1 cellular context compared by ENCODE assay signal in the genomic region with DNA sequence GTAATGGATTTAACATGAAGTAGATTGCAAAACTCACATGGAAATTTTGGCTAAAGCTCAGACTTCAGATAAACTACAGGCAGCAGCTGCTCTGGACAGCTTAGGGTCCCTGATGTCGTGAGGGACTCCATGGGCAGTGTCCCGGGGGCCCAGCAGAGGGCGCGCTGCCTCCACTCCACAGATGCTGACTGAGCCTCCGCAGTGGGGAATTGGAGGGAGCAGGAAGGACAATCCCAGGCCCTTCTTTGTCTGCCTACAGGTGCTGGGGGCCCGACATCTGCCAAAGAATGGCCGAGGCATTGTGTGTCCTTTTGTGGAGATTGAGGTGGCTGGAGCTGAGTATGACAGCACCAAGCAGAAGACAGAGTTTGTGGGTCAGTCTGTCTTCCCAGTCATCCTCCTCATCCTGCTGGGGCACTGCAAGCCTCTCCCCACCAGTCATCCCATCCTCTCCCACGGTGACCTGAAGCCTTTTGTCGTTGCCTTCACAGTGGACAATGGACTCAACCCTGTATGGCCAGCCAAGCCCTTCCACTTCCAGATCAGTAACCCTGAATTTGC.
TF ChIP-seq lines count a peak whose summit lies in the region.

No MANE protein-coding gene starts in this region.

TF ChIP-seq in HepG2, 621 proteins besides CTCF, POLR2A, EP300 and RAD21 (continued from another document and continues in another):
- TF ChIP-seq, protein P1, sequence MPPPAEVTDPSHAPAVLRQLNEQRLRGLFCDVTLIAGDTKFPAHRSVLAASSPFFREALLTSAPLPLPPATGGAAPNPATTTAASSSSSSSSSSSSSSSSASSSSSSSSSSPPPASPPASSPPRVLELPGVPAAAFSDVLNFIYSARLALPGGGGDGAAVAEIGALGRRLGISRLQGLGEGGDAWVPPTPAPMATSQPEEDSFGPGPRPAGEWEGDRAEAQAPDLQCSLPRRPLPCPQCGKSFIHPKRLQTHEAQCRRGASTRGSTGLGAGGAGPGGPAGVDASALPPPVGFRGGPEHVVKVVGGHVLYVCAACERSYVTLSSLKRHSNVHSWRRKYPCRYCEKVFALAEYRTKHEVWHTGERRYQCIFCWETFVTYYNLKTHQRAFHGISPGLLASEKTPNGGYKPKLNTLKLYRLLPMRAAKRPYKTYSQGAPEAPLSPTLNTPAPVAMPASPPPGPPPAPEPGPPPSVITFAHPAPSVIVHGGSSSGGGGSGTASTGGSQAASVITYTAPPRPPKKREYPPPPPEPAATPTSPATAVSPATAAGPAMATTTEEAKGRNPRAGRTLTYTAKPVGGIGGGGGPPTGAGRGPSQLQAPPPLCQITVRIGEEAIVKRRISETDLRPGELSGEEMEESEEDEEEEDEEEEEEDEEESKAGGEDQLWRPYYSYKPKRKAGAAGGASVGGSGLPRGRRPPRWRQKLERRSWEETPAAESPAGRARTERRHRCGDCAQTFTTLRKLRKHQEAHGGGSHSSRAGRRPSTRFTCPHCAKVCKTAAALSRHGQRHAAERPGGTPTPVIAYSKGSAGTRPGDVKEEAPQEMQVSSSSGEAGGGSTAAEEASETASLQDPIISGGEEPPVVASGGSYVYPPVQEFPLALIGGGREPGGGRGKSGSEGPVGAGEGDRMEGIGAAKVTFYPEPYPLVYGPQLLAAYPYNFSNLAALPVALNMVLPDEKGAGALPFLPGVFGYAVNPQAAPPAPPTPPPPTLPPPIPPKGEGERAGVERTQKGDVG (CRISPR knock-in tag; IDR thresholded peaks at IDR 0.05; ENCODE audit: borderline replicate concordance), result 0 out of 2 replicates have a peak, but pooled peaks have one; percentile 76
- TF ChIP-seq MXI1 (IDR thresholded peaks at IDR 0.05; ENCODE audit: borderline replicate concordance, low read depth, low read length) (peak; percentile 18; the same call in 1 of the 3 replicates), ZNF563 (CRISPR knock-in tag; IDR thresholded peaks at IDR 0.05) (peak; percentile 54; the same call in 1 of the 2 replicates), BHLHE40 (IDR thresholded peaks at IDR 0.05; ENCODE audit: low read length) (peak; percentile 41; the same call in 1 of the 2 replicates), SMAD1 (CRISPR knock-in tag; IDR thresholded peaks at IDR 0.05; ENCODE audit: borderline replicate concordance, low read depth) (peak; percentile 72; the same call in 1 of the 2 replicates), ZFP41 (CRISPR knock-in tag; IDR thresholded peaks at IDR 0.05; ENCODE audit: borderline replicate concordance) (0 out of 2 replicates have a peak, but pooled peaks have one; percentile 71), ZNF451 (CRISPR knock-in tag; IDR thresholded peaks at IDR 0.05) (no peak), GTF3A (CRISPR knock-in tag; conservative IDR thresholded peaks at IDR 0.05) (no peak; the same call in 1 of the 2 replicates), PHF21A (CRISPR knock-in tag; IDR thresholded peaks at IDR 0.05) (no peak), MEF2D (CRISPR knock-in tag; IDR thresholded peaks at IDR 0.05) (peak; percentile 33; the same call in 1 of the 2 replicates), SUZ12 (IDR thresholded peaks at IDR 0.05; ENCODE audit: low read depth, low read length) (peak; percentile 11; the same call in 1 of the 2 replicates), XRCC5 (optimal IDR thresholded peaks at IDR 0.05; ENCODE audit: low read length) (peak; percentile 98), YY1 (IDR thresholded peaks at IDR 0.05; ENCODE audit: insufficient read depth, insufficient replicate concordance, low read depth, low read length) (peak; percentile 59), ZNF274 (CRISPR knock-in tag; IDR thresholded peaks at IDR 0.05) (peak; percentile 64; the same call in 1 of the 2 replicates), RCOR2 (CRISPR knock-in tag; IDR thresholded peaks at IDR 0.05) (no peak), ZNF124 (CRISPR knock-in tag; IDR thresholded peaks at IDR 0.05) (no peak), PHF20 (CRISPR knock-in tag; IDR thresholded peaks at IDR 0.05) (no peak), KDM2A (CRISPR knock-in tag; IDR thresholded peaks at IDR 0.05; ENCODE audit: borderline replicate concordance, low read depth) (peak; percentile 50; the same call in 1 of the 2 replicates), HNF4G (IDR thresholded peaks at IDR 0.05; ENCODE audit: borderline replicate concordance, low read depth, low read length) (no peak), HNF4G (CRISPR knock-in tag; IDR thresholded peaks at IDR 0.05; ENCODE audit: borderline replicate concordance, low read depth) (no peak), TSC22D2 (CRISPR knock-in tag; IDR thresholded peaks at IDR 0.05; ENCODE audit: borderline replicate concordance) (peak; percentile 38; the same call in 1 of the 2 replicates), ZKSCAN8 (CRISPR knock-in tag; IDR thresholded peaks at IDR 0.05; ENCODE audit: borderline replicate concordance) (peak; percentile 95), ZBTB38 (CRISPR knock-in tag; IDR thresholded peaks at IDR 0.05) (peak; percentile 39; the same call in 1 of the 2 replicates), FOSL2 (CRISPR knock-in tag; IDR thresholded peaks at IDR 0.05) (peak; percentile 21; the same call in 1 of the 2 replicates), GABPB1 (CRISPR knock-in tag; IDR thresholded peaks at IDR 0.05) (0 out of 2 replicates have a peak, but pooled peaks have one; percentile 11), ZFP37 (CRISPR knock-in tag; IDR thresholded peaks at IDR 0.05; ENCODE audit: borderline replicate concordance) (no peak), STAG1 (CRISPR knock-in tag; IDR thresholded peaks at IDR 0.05) (peak; percentile 94)
- TF ChIP-seq, protein P2, sequence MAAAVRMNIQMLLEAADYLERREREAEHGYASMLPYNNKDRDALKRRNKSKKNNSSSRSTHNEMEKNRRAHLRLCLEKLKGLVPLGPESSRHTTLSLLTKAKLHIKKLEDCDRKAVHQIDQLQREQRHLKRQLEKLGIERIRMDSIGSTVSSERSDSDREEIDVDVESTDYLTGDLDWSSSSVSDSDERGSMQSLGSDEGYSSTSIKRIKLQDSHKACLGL (CRISPR knock-in tag; IDR thresholded peaks at IDR 0.05), result peak; percentile 44; the same call in 1 of the 2 replicates
- TF ChIP-seq, protein P3, sequence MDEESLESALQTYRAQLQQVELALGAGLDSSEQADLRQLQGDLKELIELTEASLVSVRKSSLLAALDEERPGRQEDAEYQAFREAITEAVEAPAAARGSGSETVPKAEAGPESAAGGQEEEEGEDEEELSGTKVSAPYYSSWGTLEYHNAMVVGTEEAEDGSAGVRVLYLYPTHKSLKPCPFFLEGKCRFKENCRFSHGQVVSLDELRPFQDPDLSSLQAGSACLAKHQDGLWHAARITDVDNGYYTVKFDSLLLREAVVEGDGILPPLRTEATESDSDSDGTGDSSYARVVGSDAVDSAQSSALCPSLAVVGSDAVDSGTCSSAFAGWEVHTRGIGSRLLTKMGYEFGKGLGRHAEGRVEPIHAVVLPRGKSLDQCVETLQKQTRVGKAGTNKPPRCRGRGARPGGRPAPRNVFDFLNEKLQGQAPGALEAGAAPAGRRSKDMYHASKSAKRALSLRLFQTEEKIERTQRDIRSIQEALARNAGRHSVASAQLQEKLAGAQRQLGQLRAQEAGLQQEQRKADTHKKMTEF (CRISPR knock-in tag; IDR thresholded peaks at IDR 0.05), result 0 out of 2 replicates have a peak, but pooled peaks have one; percentile 31
- TF ChIP-seq, protein P4, sequence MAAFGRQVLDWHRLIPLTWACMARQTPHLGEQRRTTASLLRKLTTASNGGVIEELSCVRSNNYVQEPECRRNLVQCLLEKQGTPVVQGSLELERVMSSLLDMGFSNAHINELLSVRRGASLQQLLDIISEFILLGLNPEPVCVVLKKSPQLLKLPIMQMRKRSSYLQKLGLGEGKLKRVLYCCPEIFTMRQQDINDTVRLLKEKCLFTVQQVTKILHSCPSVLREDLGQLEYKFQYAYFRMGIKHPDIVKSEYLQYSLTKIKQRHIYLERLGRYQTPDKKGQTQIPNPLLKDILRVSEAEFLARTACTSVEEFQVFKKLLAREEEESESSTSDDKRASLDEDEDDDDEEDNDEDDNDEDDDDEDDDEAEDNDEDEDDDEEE (CRISPR knock-in tag; IDR thresholded peaks at IDR 0.05), result 0 out of 2 replicates have a peak, but pooled peaks have one; percentile 33
- TF ChIP-seq, protein P5, sequence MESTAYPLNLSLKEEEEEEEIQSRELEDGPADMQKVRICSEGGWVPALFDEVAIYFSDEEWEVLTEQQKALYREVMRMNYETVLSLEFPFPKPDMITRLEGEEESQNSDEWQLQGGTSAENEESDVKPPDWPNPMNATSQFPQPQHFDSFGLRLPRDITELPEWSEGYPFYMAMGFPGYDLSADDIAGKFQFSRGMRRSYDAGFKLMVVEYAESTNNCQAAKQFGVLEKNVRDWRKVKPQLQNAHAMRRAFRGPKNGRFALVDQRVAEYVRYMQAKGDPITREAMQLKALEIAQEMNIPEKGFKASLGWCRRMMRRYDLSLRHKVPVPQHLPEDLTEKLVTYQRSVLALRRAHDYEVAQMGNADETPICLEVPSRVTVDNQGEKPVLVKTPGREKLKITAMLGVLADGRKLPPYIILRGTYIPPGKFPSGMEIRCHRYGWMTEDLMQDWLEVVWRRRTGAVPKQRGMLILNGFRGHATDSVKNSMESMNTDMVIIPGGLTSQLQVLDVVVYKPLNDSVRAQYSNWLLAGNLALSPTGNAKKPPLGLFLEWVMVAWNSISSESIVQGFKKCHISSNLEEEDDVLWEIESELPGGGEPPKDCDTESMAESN (CRISPR knock-in tag; conservative IDR thresholded peaks at IDR 0.05), result no peak; the same call in 1 of the 2 replicates
- TF ChIP-seq, protein P6, sequence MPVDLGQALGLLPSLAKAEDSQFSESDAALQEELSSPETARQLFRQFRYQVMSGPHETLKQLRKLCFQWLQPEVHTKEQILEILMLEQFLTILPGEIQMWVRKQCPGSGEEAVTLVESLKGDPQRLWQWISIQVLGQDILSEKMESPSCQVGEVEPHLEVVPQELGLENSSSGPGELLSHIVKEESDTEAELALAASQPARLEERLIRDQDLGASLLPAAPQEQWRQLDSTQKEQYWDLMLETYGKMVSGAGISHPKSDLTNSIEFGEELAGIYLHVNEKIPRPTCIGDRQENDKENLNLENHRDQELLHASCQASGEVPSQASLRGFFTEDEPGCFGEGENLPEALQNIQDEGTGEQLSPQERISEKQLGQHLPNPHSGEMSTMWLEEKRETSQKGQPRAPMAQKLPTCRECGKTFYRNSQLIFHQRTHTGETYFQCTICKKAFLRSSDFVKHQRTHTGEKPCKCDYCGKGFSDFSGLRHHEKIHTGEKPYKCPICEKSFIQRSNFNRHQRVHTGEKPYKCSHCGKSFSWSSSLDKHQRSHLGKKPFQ (CRISPR knock-in tag; IDR thresholded peaks at IDR 0.05; ENCODE audit: insufficient replicate concordance), result no peak
- TF ChIP-seq, protein P7, sequence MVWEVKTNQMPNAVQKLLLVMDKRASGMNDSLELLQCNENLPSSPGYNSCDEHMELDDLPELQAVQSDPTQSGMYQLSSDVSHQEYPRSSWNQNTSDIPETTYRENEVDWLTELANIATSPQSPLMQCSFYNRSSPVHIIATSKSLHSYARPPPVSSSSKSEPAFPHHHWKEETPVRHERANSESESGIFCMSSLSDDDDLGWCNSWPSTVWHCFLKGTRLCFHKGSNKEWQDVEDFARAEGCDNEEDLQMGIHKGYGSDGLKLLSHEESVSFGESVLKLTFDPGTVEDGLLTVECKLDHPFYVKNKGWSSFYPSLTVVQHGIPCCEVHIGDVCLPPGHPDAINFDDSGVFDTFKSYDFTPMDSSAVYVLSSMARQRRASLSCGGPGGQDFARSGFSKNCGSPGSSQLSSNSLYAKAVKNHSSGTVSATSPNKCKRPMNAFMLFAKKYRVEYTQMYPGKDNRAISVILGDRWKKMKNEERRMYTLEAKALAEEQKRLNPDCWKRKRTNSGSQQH (CRISPR knock-in tag; IDR thresholded peaks at IDR 0.05; ENCODE audit: low read depth), result 0 out of 2 replicates have a peak, but pooled peaks have one; percentile 53
- TF ChIP-seq, protein P8, sequence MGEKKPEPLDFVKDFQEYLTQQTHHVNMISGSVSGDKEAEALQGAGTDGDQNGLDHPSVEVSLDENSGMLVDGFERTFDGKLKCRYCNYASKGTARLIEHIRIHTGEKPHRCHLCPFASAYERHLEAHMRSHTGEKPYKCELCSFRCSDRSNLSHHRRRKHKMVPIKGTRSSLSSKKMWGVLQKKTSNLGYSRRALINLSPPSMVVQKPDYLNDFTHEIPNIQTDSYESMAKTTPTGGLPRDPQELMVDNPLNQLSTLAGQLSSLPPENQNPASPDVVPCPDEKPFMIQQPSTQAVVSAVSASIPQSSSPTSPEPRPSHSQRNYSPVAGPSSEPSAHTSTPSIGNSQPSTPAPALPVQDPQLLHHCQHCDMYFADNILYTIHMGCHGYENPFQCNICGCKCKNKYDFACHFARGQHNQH (CRISPR knock-in tag; IDR thresholded peaks at IDR 0.05), result peak; percentile 43; the same call in 1 of the 2 replicates
- TF ChIP-seq, protein P9, sequence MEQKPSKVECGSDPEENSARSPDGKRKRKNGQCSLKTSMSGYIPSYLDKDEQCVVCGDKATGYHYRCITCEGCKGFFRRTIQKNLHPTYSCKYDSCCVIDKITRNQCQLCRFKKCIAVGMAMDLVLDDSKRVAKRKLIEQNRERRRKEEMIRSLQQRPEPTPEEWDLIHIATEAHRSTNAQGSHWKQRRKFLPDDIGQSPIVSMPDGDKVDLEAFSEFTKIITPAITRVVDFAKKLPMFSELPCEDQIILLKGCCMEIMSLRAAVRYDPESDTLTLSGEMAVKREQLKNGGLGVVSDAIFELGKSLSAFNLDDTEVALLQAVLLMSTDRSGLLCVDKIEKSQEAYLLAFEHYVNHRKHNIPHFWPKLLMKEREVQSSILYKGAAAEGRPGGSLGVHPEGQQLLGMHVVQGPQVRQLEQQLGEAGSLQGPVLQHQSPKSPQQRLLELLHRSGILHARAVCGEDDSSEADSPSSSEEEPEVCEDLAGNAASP (CRISPR knock-in tag; IDR thresholded peaks at IDR 0.05; ENCODE audit: borderline replicate concordance), result 0 out of 2 replicates have a peak, but pooled peaks have one; percentile 25
- TF ChIP-seq, protein P10, sequence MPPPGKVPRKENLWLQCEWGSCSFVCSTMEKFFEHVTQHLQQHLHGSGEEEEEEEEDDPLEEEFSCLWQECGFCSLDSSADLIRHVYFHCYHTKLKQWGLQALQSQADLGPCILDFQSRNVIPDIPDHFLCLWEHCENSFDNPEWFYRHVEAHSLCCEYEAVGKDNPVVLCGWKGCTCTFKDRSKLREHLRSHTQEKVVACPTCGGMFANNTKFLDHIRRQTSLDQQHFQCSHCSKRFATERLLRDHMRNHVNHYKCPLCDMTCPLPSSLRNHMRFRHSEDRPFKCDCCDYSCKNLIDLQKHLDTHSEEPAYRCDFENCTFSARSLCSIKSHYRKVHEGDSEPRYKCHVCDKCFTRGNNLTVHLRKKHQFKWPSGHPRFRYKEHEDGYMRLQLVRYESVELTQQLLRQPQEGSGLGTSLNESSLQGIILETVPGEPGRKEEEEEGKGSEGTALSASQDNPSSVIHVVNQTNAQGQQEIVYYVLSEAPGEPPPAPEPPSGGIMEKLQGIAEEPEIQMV (CRISPR knock-in tag; IDR thresholded peaks at IDR 0.05; ENCODE audit: low read depth), result 0 out of 2 replicates have a peak, but pooled peaks have one; percentile 14
- TF ChIP-seq, protein P11, sequence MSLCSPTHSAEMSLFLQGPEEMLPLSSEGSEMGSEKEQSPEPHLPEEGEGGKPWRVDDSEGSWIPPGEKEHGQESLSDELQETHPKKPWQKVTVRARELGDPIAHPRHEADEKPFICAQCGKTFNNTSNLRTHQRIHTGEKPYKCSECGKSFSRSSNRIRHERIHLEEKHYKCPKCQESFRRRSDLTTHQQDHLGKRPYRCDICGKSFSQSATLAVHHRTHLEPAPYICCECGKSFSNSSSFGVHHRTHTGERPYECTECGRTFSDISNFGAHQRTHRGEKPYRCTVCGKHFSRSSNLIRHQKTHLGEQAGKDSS (CRISPR knock-in tag; IDR thresholded peaks at IDR 0.05; ENCODE audit: borderline replicate concordance, low read depth), result 0 out of 2 replicates have a peak, but pooled peaks have one; percentile 39
